15 cellular contexts compared by ENCODE assay signal in the genomic region with DNA sequence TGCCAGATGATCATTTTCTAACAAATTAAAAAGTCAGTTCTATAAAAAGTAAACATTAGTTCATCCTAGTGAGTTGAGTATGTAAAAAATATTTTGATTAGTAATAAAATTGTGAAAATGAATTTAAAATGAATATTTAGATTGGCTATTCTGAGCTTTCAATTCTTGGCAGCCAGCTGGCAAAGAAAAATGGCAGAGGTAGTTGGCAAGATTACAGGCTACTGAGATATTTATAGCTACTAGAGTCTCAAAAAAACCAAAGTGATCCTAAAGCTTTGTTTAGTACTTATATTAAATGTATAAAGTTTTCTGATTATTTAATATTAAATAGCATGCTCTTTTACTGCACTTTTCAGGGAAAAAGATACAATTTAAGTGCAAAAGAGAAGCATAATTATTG. TPM values are rescaled to one million over a fixed set of nuclear protein-coding genes. Genes with fewer than 3 reads are reported as not detected.
DNase-seq lines count a peak whose midpoint lies in the region; ATAC-seq and TF ChIP-seq lines count a peak whose summit lies in the region.
"Had no signal": no experiment of that assay in that cellular context is flagged by ENCODE, and none has a peak within 500 bp of the region (broad histone marks: within the 10 kb centered on the region; RNA-seq: fewer than 3 reads in every experiment).

No MANE protein-coding gene starts in this region.

- no peak overlapping the region for H3K4me3 ChIP-seq in heart left ventricle
- H3K4me3 ChIP-seq: HAP-1 had no signal

- no peaks in the 10 kb centered on the region for H3K27me3 ChIP-seq in heart left ventricle

- no peak overlapping the region for H3K27ac Mint-ChIP-seq in activated naive CD8-positive, alpha-beta T cell treated with anti-CD3 and anti-CD28 coated beads, Interleukin-2, amount 50 U/mL, for 24 hours
- H3K27ac Mint-ChIP-seq: CD4-positive, CD25-positive, alpha-beta regulatory T cell had no signal

- no peak overlapping the region for H3K4me3 Mint-ChIP-seq in activated naive CD8-positive, alpha-beta T cell treated with anti-CD3 and anti-CD28 coated beads, Interleukin-2, amount 50 U/mL, for 24 hours
- H3K4me3 Mint-ChIP-seq: CD4-positive, CD25-positive, alpha-beta regulatory T cell had no signal

- no peaks in the 10 kb centered on the region for H3K9me3 Mint-ChIP-seq in activated naive CD8-positive, alpha-beta T cell treated with anti-CD3 and anti-CD28 coated beads, Interleukin-2, amount 50 U/mL, for 24 hours

- peaks cover 4% of the 10 kb centered on the region for H3K4me1 Mint-ChIP-seq in activated naive CD8-positive, alpha-beta T cell treated with anti-CD3 and anti-CD28 coated beads, Interleukin-2, amount 50 U/mL, for 24 hours

- no peaks in the 10 kb centered on the region for H3K27me3 Mint-ChIP-seq in activated naive CD8-positive, alpha-beta T cell treated with anti-CD3 and anti-CD28 coated beads, Interleukin-2, amount 50 U/mL, for 24 hours
- H3K27me3 Mint-ChIP-seq: CD4-positive, CD25-positive, alpha-beta regulatory T cell had no signal

- H3K4me1 ChIP-seq in heart left ventricle: peaks cover 0 to 17% (median 2%) of the 10 kb centered on the region in 12 donors
- H3K4me1 ChIP-seq: HAP-1 had no signal

- H3K36me3 Mint-ChIP-seq in activated naive CD8-positive, alpha-beta T cell treated with anti-CD3 and anti-CD28 coated beads, Interleukin-2, amount 50 U/mL, for 24 hours (ENCODE audit: low read depth): peaks cover 23% of the 10 kb centered on the region

- TF ChIP-seq CTCF in heart left ventricle (IDR thresholded peaks at IDR 0.05): no peak

- intact Hi-C loops in left ventricle myocardium superior (cut with micrococcal nuclease): no loop called here
- intact Hi-C loops in heart left ventricle (cut with DNase I): no loop called here

- DNase-seq in left ventricle myocardium superior (no peak), heart left ventricle (no peak), cerebellar cortex (ENCODE audit: low spot score) (peak; percentile 16), hepatic stellate cell (ENCODE audit: low spot score) (peak; percentile 17), NCI-H1930 (lab: John Stamatoyannopoulos, UW) (no peak)
- DNase-seq in activated naive CD8-positive, alpha-beta T cell treated with anti-CD3 and anti-CD28 coated beads, Interleukin-2, amount 50 U/mL, for 24 hours: no peak
- DNase-seq: CD4-positive, CD25-positive, alpha-beta regulatory T cell; DND-41; Kasumi-1; NCI-H187 treated with DMSO at 0.1 percent for 48 hours; NCI-H2171; NCI-H510A had no signal

- peak overlapping the region in 1 of 12 donors; percentile 9 for H3K27ac ChIP-seq in heart left ventricle

- peaks cover 0 to 38% (median 14%) of the 10 kb centered on the region in 9 donors for H3K36me3 ChIP-seq in heart left ventricle

- peak; percentile 57 for ATAC-seq in left ventricle myocardium superior
- no peak for ATAC-seq in heart left ventricle
- no peak for ATAC-seq in HG02642 (IDR thresholded peaks at IDR 0.05; ENCODE audit: poor library complexity, unreplicated experiment)
- ATAC-seq in activated naive CD8-positive, alpha-beta T cell treated with anti-CD3 and anti-CD28 coated beads, Interleukin-2, amount 50 U/mL, for 24 hours: no peak
- ATAC-seq in GM18868 (IDR thresholded peaks at IDR 0.05; ENCODE audit: unreplicated experiment): no peak

- no peaks in the 10 kb centered on the region for H3K9me3 ChIP-seq in heart left ventricle
- H3K9me3 ChIP-seq: HAP-1 had no signal

- no peak for TF ChIP-seq POLR2A in heart left ventricle (IDR thresholded peaks at IDR 0.05)

RNA-seq across cellular contexts. Expression of gene SGTB, which starts 25.0 kb away (rescaled TPM):
- total RNA-seq in left ventricle myocardium superior: 4.6 TPM
- 10 to 100 TPM in 2 of 9 donors, 1 to 10 TPM in 7; 2.9 to 14.4 (median 7.1) TPM for total RNA-seq in heart left ventricle
- 1 to 10 TPM; 1.8 to 2.4 TPM for polyA plus RNA-seq in heart left ventricle

RNA-seq across cellular contexts. Expression of gene NLN, which starts 25.1 kb away (rescaled TPM):
- total RNA-seq in left ventricle myocardium superior: 14.1 TPM
- 10 to 100 TPM in 6 of 9 donors, 1 to 10 TPM in 3; 5.3 to 28.2 (median 14.7) TPM for total RNA-seq in heart left ventricle
- 1 to 10 TPM; 1.6 to 5.3 TPM for polyA plus RNA-seq in heart left ventricle

Comparison
In these comparisons a context has a peak if more than half of its experiments do, and no peak if none do; other contexts are left out.
1. DNase-seq: peak in cerebellar cortex (single experiment) and hepatic stellate cell (single experiment); none in left ventricle myocardium superior (single experiment), heart left ventricle (0 of 5), activated naive CD8-positive, alpha-beta T cell treated with anti-CD3 and anti-CD28 coated beads, Interleukin-2, amount 50 U/mL, for 24 hours (single experiment) and NCI-H1930 (0 of 2).